ENCODE assay signal across 20 cellular contexts in the genomic region with DNA sequence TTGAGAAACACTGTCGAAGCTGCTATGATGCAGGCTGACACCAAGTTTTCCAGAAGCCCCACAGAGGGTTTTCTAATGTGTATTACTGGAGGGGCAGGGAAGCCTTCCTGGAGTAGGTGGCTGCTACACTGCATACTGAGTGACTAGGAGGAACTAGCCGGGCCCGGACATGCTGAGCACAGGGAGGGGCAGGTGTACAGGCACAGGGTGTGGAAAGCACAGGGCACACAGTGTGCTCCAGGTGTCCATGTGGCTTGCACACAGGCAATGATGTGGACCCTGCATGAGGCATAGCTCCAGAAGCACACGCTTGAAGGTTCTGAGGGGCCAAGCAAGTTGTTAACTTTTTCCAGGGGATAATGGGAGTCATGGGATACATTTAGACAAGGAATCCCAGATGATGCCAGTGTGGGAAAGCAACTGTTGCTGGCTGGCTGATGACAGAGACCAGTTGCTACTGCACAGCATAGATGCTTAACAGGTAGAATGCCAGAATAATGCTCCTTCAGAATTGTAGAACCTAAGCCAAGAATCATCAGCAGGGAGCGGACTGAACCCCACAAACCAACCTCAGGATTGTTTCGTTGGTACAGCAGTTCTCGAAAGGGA. TPM values are rescaled to one million over a fixed set of nuclear protein-coding genes. Genes with fewer than 3 reads are reported as not detected.
"Had no signal": no experiment of that assay in that cellular context is flagged by ENCODE, and none has a peak within 500 bp of the region (broad histone marks: within the 10 kb centered on the region; RNA-seq: fewer than 3 reads in every experiment).

No MANE protein-coding gene starts in this region.

- H3K27me3 ChIP-seq: body of pancreas, dorsolateral prefrontal cortex, esophagus muscularis mucosa, hepatocyte, testis had no signal

- ATAC-seq: body of pancreas had no signal

- FAIRE-seq: colon, endometrium had no signal

- H3K4me1 ChIP-seq: esophagus muscularis mucosa, testis had no signal

- H3K9me3 ChIP-seq: body of pancreas, esophagus muscularis mucosa, testis had no signal

- H3K79me2 ChIP-seq: hepatocyte had no signal

- H2AFZ ChIP-seq: hepatocyte had no signal

- H3K4me2 ChIP-seq: hepatocyte had no signal

- H3K4me3 ChIP-seq: body of pancreas, dorsolateral prefrontal cortex, esophagus muscularis mucosa, hepatocyte, lung, SK-N-MC, testis had no signal

- DNase-seq: activated CD4-positive, alpha-beta T cell treated with anti-CD3 and anti-CD28 coated beads, Interleukin-2, amount 50 U/mL, for 48 hours; activated naive CD4-positive, alpha-beta T cell; activated T-cell treated with anti-CD3 and anti-CD28 coated beads for 4 hours; body of pancreas; central memory CD4-positive, alpha-beta T cell; dorsolateral prefrontal cortex; nephron progenitor cell; occipital lobe; posterior cingulate gyrus; stimulated activated CD4-positive, alpha-beta T cell treated with anti-CD3 and anti-CD28 coated beads, Interleukin-12 subunit alpha, Interleukin-12 subunit beta, amount 100 ng/mL, for 4 hours; stimulated activated CD4-positive, alpha-beta T cell treated with anti-CD3 and anti-CD28 coated beads, Interleukin-1b, Interleukin-23, amount 100 ng/mL, for 48 hours; stimulated activated CD8-positive, alpha-beta memory T cell treated with anti-CD3 and anti-CD28 coated beads, Interleukin-4, amount 100 ng/mL, for 48 hours; testis had no signal

- H3K27ac ChIP-seq: body of pancreas, dorsolateral prefrontal cortex, esophagus muscularis mucosa, hepatocyte, SK-N-MC, testis had no signal

RNA-seq across cellular contexts. Expression of gene FANK1, which starts 29.8 kb away (rescaled TPM):
- total RNA-seq: activated T-helper 1 cell treated with anti-CD3 and anti-CD28 coated beads, Interleukin-12 subunit alpha, Interleukin-12 subunit beta, Interleukin-2, Interleukin-4 antibody, amounts not matched to agents 30 ng/mL and 10 ng/mL and 1 ng/mL, durations not matched to agents 14 hours and 24 hours and 36 hours had no signal
